Comparison of ENCODE assay signal across 1 cellular context in genomic region chr17:64969046-64969501, GRCh38.
TF ChIP-seq lines count a peak whose summit lies in the region.

No MANE protein-coding gene starts in this region.

TF ChIP-seq in K562, 482 proteins besides CTCF, POLR2A, EP300 and RAD21 (continued from another document):
- TF ChIP-seq PKNOX1 (IDR thresholded peaks at IDR 0.05) (peak; percentile 56; the same call in 1 of the 2 replicates), TEAD1 (CRISPR knock-in tag; IDR thresholded peaks at IDR 0.05) (no peak), FOXA3 (CRISPR knock-in tag; conservative IDR thresholded peaks at IDR 0.05 in 1 of 2, IDR thresholded peaks at IDR 0.05 in 1 of 2) (no peak), MEIS2 (IDR thresholded peaks at IDR 0.05; ENCODE audit: partially characterized antibody) (peak; percentile 80), ZNF431 (CRISPR knock-in tag; IDR thresholded peaks at IDR 0.05) (no peak), PBX2 (CRISPR knock-in tag; IDR thresholded peaks at IDR 0.05; ENCODE audit: low read depth) (no peak), PBX2 (tag; conservative IDR thresholded peaks at IDR 0.05; ENCODE audit: low read depth) (peak; percentile 28; the same call in 1 of the 2 replicates), SMC3 (conservative IDR thresholded peaks at IDR 0.05; ENCODE audit: insufficient read depth, low read depth, low read length) (no peak), CBFB (CRISPR knock-in tag; IDR thresholded peaks at IDR 0.05) (no peak), NR2C2 (CRISPR knock-in tag; IDR thresholded peaks at IDR 0.05) (no peak), NR2C2 (tag; IDR thresholded peaks at IDR 0.05) (peak; percentile 27; the same call in 1 of the 2 replicates), CBFA2T3 (IDR thresholded peaks at IDR 0.05) (peak; percentile 32; the same call in 1 of the 2 replicates), ZNF224 (CRISPR knock-in tag; IDR thresholded peaks at IDR 0.05) (no peak), KLF1 (tag; IDR thresholded peaks at IDR 0.05) (no peak)
